ENCODE assay signal across 21 cellular contexts in the genomic region with DNA sequence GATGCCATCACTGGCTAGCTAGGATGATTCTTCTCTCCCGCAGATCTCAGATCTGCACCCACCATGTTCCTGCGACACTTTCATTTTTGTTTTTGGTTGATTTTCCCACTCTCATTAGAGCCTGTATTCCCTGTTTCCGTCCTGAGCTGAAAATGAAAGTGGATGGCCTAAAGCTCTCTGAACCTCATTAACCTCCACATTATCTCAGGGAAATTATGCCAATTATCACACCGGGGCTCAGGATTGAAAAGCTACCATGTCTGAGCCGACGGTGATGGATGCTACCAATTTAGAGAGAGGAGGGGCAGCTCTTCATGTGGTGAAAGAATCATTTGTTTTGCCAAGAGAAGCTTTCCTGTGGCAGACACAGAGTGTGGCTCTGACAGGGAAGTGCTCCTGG.
A peak's percentile ranks its signal among the peaks of the same experiment; 100 is the strongest.
DNase-seq lines count a peak whose midpoint lies in the region; ATAC-seq, FAIRE-seq and TF ChIP-seq lines count a peak whose summit lies in the region.
"Had no signal": no experiment of that assay in that cellular context is flagged by ENCODE, and none has a peak within 500 bp of the region (broad histone marks: within the 10 kb centered on the region; RNA-seq: fewer than 3 reads in every experiment).

No MANE protein-coding gene starts in this region.

- H3K18ac ChIP-seq in IMR-90 (ENCODE audit: low read depth, low read length) = peak overlapping the region; percentile 33; the same call in 1 of the 2 replicates
- H3K18ac ChIP-seq in neuronal stem cell (ENCODE audit: low read length) = no peak overlapping the region

- in situ Hi-C loops in IMR-90 (cut with MboI; ENCODE audit: low sequenced_read_pairs) = no loop called here

- peak overlapping the region; percentile 33 for H3K4me3 ChIP-seq in AG04449 (ENCODE audit: low read depth, low read length)
- H3K4me3 ChIP-seq in IMR-90 (ENCODE audit: insufficient read depth, low read depth, low read length) = no peak overlapping the region
- H3K4me3 ChIP-seq in endothelial cell of umbilical vein (replicated peaks in 1 of 3; ENCODE audit: insufficient read depth in 1 of 3, low read depth in 1 of 3, low read length in 3 of 3) = peak overlapping the region in 1 of 3 experiments; percentile 8
- H3K4me3 ChIP-seq in neuronal stem cell (ENCODE audit: low read length in 2 of 2) = no peak overlapping the region
- peak overlapping the region in 1 of 4 donors; percentile 20 for H3K4me3 ChIP-seq in stomach
- H3K4me3 ChIP-seq: GM12878, thyroid gland had no signal

- BruUV-seq in IMR-90 (replicated peaks; lab: Mats Ljungman, UMichigan) (no TSS peak), endothelial cell of umbilical vein (replicated peaks; lab: Mats Ljungman, UMichigan) (no TSS peak)

- H3K4me2 ChIP-seq in IMR-90 (ENCODE audit: low read depth, low read length) (peak overlapping the region; percentile 60; the same call in 1 of the 2 replicates), endothelial cell of umbilical vein (ENCODE audit: insufficient read depth, low read length) (peak overlapping the region; percentile 25), neuronal stem cell (ENCODE audit: insufficient read depth, low read length, poor library complexity, severe bottlenecking) (no peak overlapping the region)

- H3K36me3 ChIP-seq in IMR-90 (ENCODE audit: control insufficient read depth, insufficient read depth, low read length) = no peaks in the 10 kb centered on the region
- H3K36me3 ChIP-seq in endothelial cell of umbilical vein (ENCODE audit: control insufficient read depth in 2 of 2, extremely low read depth in 1 of 2, insufficient read depth in 2 of 2, low read length in 2 of 2) = no peaks in the 10 kb centered on the region
- H3K36me3 ChIP-seq in neuronal stem cell (replicated peaks in 1 of 2; ENCODE audit: control insufficient read depth in 2 of 2, insufficient read depth in 2 of 2, low read length in 2 of 2) = no peaks in the 10 kb centered on the region
- no peaks in the 10 kb centered on the region for H3K36me3 ChIP-seq in stomach
- H3K36me3 ChIP-seq: BE2C, thyroid gland had no signal

- TF ChIP-seq POLR2A in IMR-90 (IDR thresholded peaks at IDR 0.05; ENCODE audit: low read depth, low read length) = no peak
- TF ChIP-seq POLR2A in endothelial cell of umbilical vein (IDR thresholded peaks at IDR 0.05; ENCODE audit: low read depth, low read length) = no peak
- TF ChIP-seq POLR2A in stomach (IDR thresholded peaks at IDR 0.05) = no peak

- no peak; the same call in 1 of the 2 replicates for ATAC-seq in IMR-90 (ENCODE audit: low read depth)
- ATAC-seq in HG03280 (IDR thresholded peaks at IDR 0.05; ENCODE audit: unreplicated experiment) = no peak
- ATAC-seq: GM12878, Panc1 had no signal

- no peak overlapping the region for H3K14ac ChIP-seq in IMR-90 (replicated peaks; ENCODE audit: low read depth, low read length)
- no peak overlapping the region for H3K14ac ChIP-seq in neuronal stem cell (ENCODE audit: low read length)

- no peak overlapping the region for H2BK20ac ChIP-seq in IMR-90 (ENCODE audit: low read depth, low read length)

- H3K9me1 ChIP-seq in IMR-90 (ENCODE audit: insufficient read depth, low read length) = 0 out of 2 replicates have a peak, but pooled peaks cover 3% of the 10 kb centered on the region
- no peaks in the 10 kb centered on the region for H3K9me1 ChIP-seq in endothelial cell of umbilical vein (replicated peaks; ENCODE audit: control insufficient read depth, extremely low read depth, insufficient read depth, low read length)

- H3K9ac ChIP-seq in IMR-90 (ENCODE audit: low read depth, low read length) (no peak overlapping the region), endothelial cell of umbilical vein (replicated peaks; ENCODE audit: extremely low read depth, insufficient read depth, low read length) (no peak overlapping the region), neuronal stem cell (ENCODE audit: low read depth, low read length, poor library complexity) (no peak overlapping the region)

- H2BK5ac ChIP-seq in IMR-90 (ENCODE audit: low read depth, low read length, poor library complexity, severe bottlenecking) (no peak overlapping the region), neuronal stem cell (ENCODE audit: low read length) (no peak overlapping the region)

- intact Hi-C loops in IMR-90 (cut with micrococcal nuclease) = no loop called here
- intact Hi-C loops in endothelial cell of umbilical vein (cut with micrococcal nuclease) = no loop called here
- intact Hi-C loops in stomach (cut with DNase I; ENCODE audit: low total_unique reads) = no loop called here

- 0 out of 2 replicates have a peak overlapping the region, but pooled peaks have one; percentile 23 for H4K91ac ChIP-seq in IMR-90 (ENCODE audit: insufficient read depth, low read depth, low read length)
- H4K91ac ChIP-seq in neuronal stem cell (ENCODE audit: low read depth, low read length, poor library complexity) = no peak overlapping the region

- H2AFZ ChIP-seq in IMR-90 (replicated peaks; ENCODE audit: low read length, poor library complexity) = peak overlapping the region; percentile 65
- H2AFZ ChIP-seq in endothelial cell of umbilical vein (ENCODE audit: low read depth, low read length) = peak overlapping the region; percentile 80
- no peak overlapping the region for H2AFZ ChIP-seq in neuronal stem cell (ENCODE audit: low read length)

- TF ChIP-seq CTCF in AG04449 (IDR thresholded peaks at IDR 0.05; ENCODE audit: insufficient read depth, low read length, missing control alignments) (no peak), IMR-90 (conservative IDR thresholded peaks at IDR 0.05; ENCODE audit: low read depth, low read length) (no peak), endothelial cell of umbilical vein (IDR thresholded peaks at IDR 0.05; ENCODE audit: extremely low read depth in 1 of 2, insufficient read depth in 1 of 2, low read depth in 1 of 2, low read length in 2 of 2) (no peak), stomach (IDR thresholded peaks at IDR 0.05) (no peak)

- TF ChIP-seq RAD21 in IMR-90 (IDR thresholded peaks at IDR 0.05; ENCODE audit: low read length) = no peak

- H2BK12ac ChIP-seq in neuronal stem cell (ENCODE audit: low read length) = no peak overlapping the region

- H4K8ac ChIP-seq in IMR-90 (ENCODE audit: low read depth in 2 of 2, low read length in 2 of 2) (no peak overlapping the region; a peak in 1 of 4 replicates), neuronal stem cell (ENCODE audit: low read depth, low read length) (no peak overlapping the region)

- H3K4me1 ChIP-seq in IMR-90 (ENCODE audit: control insufficient read depth, insufficient read depth, low read length) (peaks cover 2% of the 10 kb centered on the region; the same call in 1 of the 2 replicates), endothelial cell of umbilical vein (ENCODE audit: control insufficient read depth, extremely low read depth, insufficient read depth, low read length) (no peaks in the 10 kb centered on the region), neuronal stem cell (ENCODE audit: control insufficient read depth in 2 of 2, insufficient read depth in 1 of 2, low read depth in 1 of 2, low read length in 2 of 2) (peaks cover 0 to 2% of the 10 kb centered on the region in 2 donors), stomach (no peaks in the 10 kb centered on the region)
- H3K4me1 ChIP-seq: BE2C, thyroid gland had no signal

- no peaks in the 10 kb centered on the region for H4K20me1 ChIP-seq in IMR-90 (ENCODE audit: insufficient read depth, low read length)
- no peaks in the 10 kb centered on the region for H4K20me1 ChIP-seq in endothelial cell of umbilical vein (replicated peaks; ENCODE audit: control insufficient read depth, extremely low read depth, insufficient read depth, low read length)

- H3K27me3 ChIP-seq in IMR-90 (ENCODE audit: control insufficient read depth, insufficient read depth, low read length) (no peaks in the 10 kb centered on the region), endothelial cell of umbilical vein (ENCODE audit: control insufficient read depth in 2 of 2, insufficient read depth in 2 of 2, low read length in 2 of 2) (no peaks in the 10 kb centered on the region), neuronal stem cell (ENCODE audit: control insufficient read depth in 3 of 3, insufficient read depth in 3 of 3, low read depth in 1 of 3, low read length in 3 of 3) (no peaks in the 10 kb centered on the region), stomach (no peaks in the 10 kb centered on the region)
- H3K27me3 ChIP-seq: BE2C, thyroid gland had no signal

- no peak overlapping the region for H3K56ac ChIP-seq in IMR-90 (ENCODE audit: extremely low read depth, insufficient read depth, low read length)

- no peak overlapping the region for H2BK15ac ChIP-seq in IMR-90 (ENCODE audit: low read depth, low read length)
- no peak overlapping the region for H2BK15ac ChIP-seq in neuronal stem cell (ENCODE audit: low read length)

- H3K9me3 ChIP-seq in IMR-90 (ENCODE audit: control insufficient read depth, insufficient read depth, low read length) (peaks cover 3% of the 10 kb centered on the region; the same call in 1 of the 2 replicates), endothelial cell of umbilical vein (replicated peaks; ENCODE audit: control insufficient read depth, insufficient read depth, low read length) (no peaks in the 10 kb centered on the region), neuronal stem cell (replicated peaks in 1 of 2; ENCODE audit: control insufficient read depth in 2 of 2, insufficient read depth in 1 of 2, low read depth in 1 of 2, low read length in 2 of 2) (peaks cover 0 to 5% of the 10 kb centered on the region in 2 donors), stomach (peaks cover 0 to 7% (median 7%) of the 10 kb centered on the region in 4 donors)
- H3K9me3 ChIP-seq: BE2C, thyroid gland had no signal

- CTCF ChIA-PET in AG04449 (lab: Yijun Ruan, JAX) (interaction anchor here (1.1 to 2.1 kb wide), 2 partner anchors 9 to 197 kb away, joined by 3 to 4 read pairs; no protein-coding TSS in a partner anchor), IMR-90 (lab: Yijun Ruan, JAX) (interaction anchor here (0.7 kb wide), 1 partner anchor 16 kb away, joined by 3 read pairs; no protein-coding TSS in a partner anchor), endothelial cell of umbilical vein (lab: Charles Lee) (no interaction called here)

- no peak overlapping the region for H2AK9ac ChIP-seq in IMR-90 (replicated peaks; ENCODE audit: low read depth, low read length, poor library complexity)

- no peaks in the 10 kb centered on the region for H3K79me2 ChIP-seq in endothelial cell of umbilical vein (ENCODE audit: control insufficient read depth, insufficient read depth, low read length)

- dilution Hi-C loops in IMR-90 (cut with HindIII; ENCODE audit: low sequenced_read_pairs, unreplicated experiment) = no loop called here
- dilution Hi-C loops in endothelial cell of umbilical vein (cut with MboI; ENCODE audit: extremely low pct_ligation_motif_present, low sequenced_read_pairs) = no loop called here

- no peak overlapping the region for H2AK5ac ChIP-seq in IMR-90 (ENCODE audit: low read depth, low read length)
- no peak overlapping the region for H2AK5ac ChIP-seq in neuronal stem cell (ENCODE audit: low read depth, low read length)

- no peak overlapping the region for H3K27ac ChIP-seq in IMR-90 (ENCODE audit: insufficient read depth, low read length)
- H3K27ac ChIP-seq in endothelial cell of umbilical vein (ENCODE audit: insufficient read depth, low read depth, low read length) = no peak overlapping the region
- H3K27ac ChIP-seq in neuronal stem cell (replicated peaks; ENCODE audit: low read length) = peak overlapping the region; percentile 56
- no peak overlapping the region for H3K27ac ChIP-seq in stomach
- H3K27ac ChIP-seq: epithelial cell of prostate, thyroid gland had no signal

- no peak for TF ChIP-seq EP300 in stomach (IDR thresholded peaks at IDR 0.05)

- POLR2A ChIA-PET in AG04449 (lab: Yijun Ruan, JAX) = interaction anchor here (1.2 kb wide), 1 partner anchor 410 kb away, joined by 3 read pairs; no protein-coding TSS in a partner anchor
- POLR2A ChIA-PET in IMR-90 (lab: Charles Lee; ENCODE audit: unreplicated experiment) = interaction anchor here (0.6 kb wide), 1 partner anchor 17 kb away, joined by 5 read pairs; no protein-coding TSS in a partner anchor
- POLR2A ChIA-PET in endothelial cell of umbilical vein (lab: Charles Lee) = no interaction called here

- no peak overlapping the region for H3K23ac ChIP-seq in IMR-90 (ENCODE audit: low read depth, low read length)
- H3K23ac ChIP-seq in neuronal stem cell (ENCODE audit: low read depth, low read length, poor library complexity) = no peak overlapping the region

- H2BK120ac ChIP-seq in IMR-90 (ENCODE audit: low read depth, low read length) (no peak overlapping the region), neuronal stem cell (ENCODE audit: low read depth, low read length) (no peak overlapping the region)

- H4K5ac ChIP-seq in IMR-90 (ENCODE audit: low read depth, low read length) = peak overlapping the region; percentile 47; the same call in 1 of the 2 replicates

- FAIRE-seq in endothelial cell of umbilical vein (lab: Jason Lieb, UNC) = no peak
- FAIRE-seq: GM12878, HTR-8/SVneo had no signal

- 58% methylated on average over 2 of the region's 6 CpGs; no CpG with 5 or more reads in 1 of the 2 experiments for WGBS in IMR-90 (ENCODE audit: extremely low coverage in 2 of 2, insufficient read length in 1 of 2), 2 experiments
- no CpG with 5 or more reads among the region's 6 CpGs for WGBS in neuronal stem cell (ENCODE audit: extremely low coverage in 2 of 2, insufficient read length in 2 of 2, insufficient replicate concordance in 1 of 2), 2 donors
- WGBS in stomach, 5 donors = 52 to 59% (median 56%) methylated on average over 6 of the region's 6 CpGs

- H3K79me1 ChIP-seq in IMR-90 (ENCODE audit: low read depth in 1 of 2, low read length in 2 of 2) (no peaks in the 10 kb centered on the region), neuronal stem cell (ENCODE audit: low read depth, low read length) (no peaks in the 10 kb centered on the region)

- H3K4ac ChIP-seq in IMR-90 (ENCODE audit: low read depth, low read length) (no peak overlapping the region), neuronal stem cell (ENCODE audit: low read length) (no peak overlapping the region)

- DNase-seq in AG04449 (ENCODE audit: low read depth, low spot score) = no peak
- DNase-seq in IMR-90 = no peak
- peak; percentile 11 for DNase-seq in endothelial cell of umbilical vein (ENCODE audit: low read depth, low spot score)
- DNase-seq in neuronal stem cell (ENCODE audit: low spot score) = no peak
- DNase-seq in stomach = no peak
- DNase-seq in activated CD4-positive, CD25-positive, alpha-beta regulatory T cell (lab: John Stamatoyannopoulos, UW) = no peak
- no peak for DNase-seq in SHP77 treated with DMSO at 0.1 percent for 48 hours (lab: John Stamatoyannopoulos, UW)
- DNase-seq: activated CD4-positive, alpha-beta T cell treated with anti-CD3 and anti-CD28 coated beads for 48 hours; activated naive CD8-positive, alpha-beta T cell treated with anti-CD3 and anti-CD28 coated beads, Interleukin-2, amount 10 ng/mL, durations not matched to agents 7 days and 5 days; activated T-cell treated with anti-CD3 and anti-CD28 coated beads, Interleukin-2, amount 50 U/mL, for 1 hour; BE2C; DMS79 treated with DMSO at 0.1 percent for 48 hours; hippocampal formation; NCI-H226; occipital lobe; thyroid gland had no signal
